In genomic region chr16:21158208-21159110, GRCh38 we compare ENCODE assay signal across 8 cellular contexts. TPM values are rescaled to one million over a fixed set of nuclear protein-coding genes. Genes with fewer than 3 reads are reported as not detected.
A peak's percentile ranks its signal among the peaks of the same experiment; 100 is the strongest.
DNase-seq lines count a peak whose midpoint lies in the region; ATAC-seq and TF ChIP-seq lines count a peak whose summit lies in the region.

TSS of gene LDAF1 (plus strand) at chr16:21158674. CDS start at chr16:21161183, 2,509 bp downstream.

- no peaks in the 10 kb centered on the region for H3K9me3 Mint-ChIP-seq in neural crest cell
- no peaks in the 10 kb centered on the region for H3K9me3 Mint-ChIP-seq in stimulated activated naive CD8-positive, alpha-beta T cell treated with anti-CD3 and anti-CD28 coated beads, Interleukin-15, amount 100 ng/mL, for 72 hours

- CTCF ChIA-PET in RWPE1 (lab: Yijun Ruan, JAX): interaction anchor here (0.6 to 3.4 kb wide), 2 partner anchors 119 to 142 kb away, joined by 3 to 32 read pairs; no protein-coding TSS in a partner anchor

- in situ Hi-C loops in Caki2 (cut with HindIII; ENCODE audit: low pct_unique_long_range_greater_than_20kb, low sequenced_read_pairs): no loop called here

- H3K4me3 Mint-ChIP-seq in neural crest cell: peak within 1 kb of the TSS; percentile 95
- H3K4me3 Mint-ChIP-seq in stimulated activated naive CD8-positive, alpha-beta T cell treated with anti-CD3 and anti-CD28 coated beads, Interleukin-15, amount 100 ng/mL, for 72 hours: peak within 1 kb of the TSS; percentile 94

- H3K27ac ChIP-seq in HUES64 (ENCODE audit: low read depth, low read length) (no peak within 1 kb of the TSS), RWPE1 (peak within 1 kb of the TSS; percentile 89)

- H3K9ac ChIP-seq in HUES64 (ENCODE audit: low read depth, low read length): peak within 1 kb of the TSS; percentile 65

- POLR2A ChIA-PET in RWPE1 (lab: Yijun Ruan, JAX; ENCODE audit: low non-redundant PET): interaction anchor here (0.9 kb wide), 1 partner anchor 142 kb away, joined by 7 read pairs; no protein-coding TSS in a partner anchor

- H3K9me3 ChIP-seq in HUES64 (ENCODE audit: insufficient read depth, low read depth, low read length): no peaks in the 10 kb centered on the region

- peaks cover 27% of the 10 kb centered on the region for H3K4me1 Mint-ChIP-seq in neural crest cell
- H3K4me1 Mint-ChIP-seq in stimulated activated naive CD8-positive, alpha-beta T cell treated with anti-CD3 and anti-CD28 coated beads, Interleukin-15, amount 100 ng/mL, for 72 hours: peaks cover 23% of the 10 kb centered on the region

- ATAC-seq in GM21390 (IDR thresholded peaks at IDR 0.05; ENCODE audit: unreplicated experiment): peak; percentile 84
- ATAC-seq in stimulated activated naive CD8-positive, alpha-beta T cell treated with anti-CD3 and anti-CD28 coated beads, Interleukin-15, amount 100 ng/mL, for 72 hours: peak; percentile 98

- H3K27me3 ChIP-seq in HUES64 (ENCODE audit: insufficient read depth, low read length): peaks cover 10% of the 10 kb centered on the region

- H3K36me3 ChIP-seq in HUES64 (ENCODE audit: insufficient read depth, low read length): peaks cover 31% of the 10 kb centered on the region

- no peak for TF ChIP-seq CTCF in RWPE1 (conservative IDR thresholded peaks at IDR 0.05; ENCODE audit: low read depth)
- no peak for TF ChIP-seq CTCF in foreskin fibroblast (IDR thresholded peaks at IDR 0.05; ENCODE audit: low read depth, low read length)
- no peak for TF ChIP-seq CTCF in neural crest cell (conservative IDR thresholded peaks at IDR 0.05)

- WGBS in HUES64: 2% methylated on average over 58 of the region's 59 CpGs

- DNase-seq in Caki2 (ENCODE audit: low read depth): peak; percentile 86
- DNase-seq in RWPE1 (ENCODE audit: low spot score): peak; percentile 81
- DNase-seq in activated effector memory CD4-positive, alpha-beta T cell treated with Interleukin-2 at 50 U/mL for 16 hours: peak; percentile 75
- DNase-seq in foreskin fibroblast: peak; percentile 76 to 93
- DNase-seq in neural crest cell (ENCODE audit: low read depth, low spot score): peak; percentile 74
- DNase-seq in stimulated activated naive CD8-positive, alpha-beta T cell treated with anti-CD3 and anti-CD28 coated beads, Interleukin-15, amount 100 ng/mL, for 72 hours: peak; percentile 76

- H3K27me3 Mint-ChIP-seq in neural crest cell (ENCODE audit: low read depth): no peaks in the 10 kb centered on the region
- no peaks in the 10 kb centered on the region for H3K27me3 Mint-ChIP-seq in stimulated activated naive CD8-positive, alpha-beta T cell treated with anti-CD3 and anti-CD28 coated beads, Interleukin-15, amount 100 ng/mL, for 72 hours

- H3K36me3 Mint-ChIP-seq in neural crest cell (ENCODE audit: low read depth): peaks cover 4% of the 10 kb centered on the region

- peak within 1 kb of the TSS; percentile 80 for H3K4me3 ChIP-seq in HUES64 (ENCODE audit: low read length)
- peak within 1 kb of the TSS; percentile 64 to 67 for H3K4me3 ChIP-seq in foreskin fibroblast (ENCODE audit: low read depth in 1 of 2, low read length in 2 of 2)

- peak within 1 kb of the TSS; percentile 88 for H3K27ac Mint-ChIP-seq in neural crest cell (ENCODE audit: unreplicated experiment)
- peak within 1 kb of the TSS; percentile 57 to 85 for H3K27ac Mint-ChIP-seq in stimulated activated naive CD8-positive, alpha-beta T cell treated with anti-CD3 and anti-CD28 coated beads, Interleukin-15, amount 100 ng/mL, for 72 hours

- peaks cover 5% of the 10 kb centered on the region; the same call in 1 of the 2 replicates for H3K4me1 ChIP-seq in HUES64 (ENCODE audit: insufficient read depth, low read length)

RNA-seq across cellular contexts. Expression of gene LDAF1, which starts in this region (rescaled TPM):
- 67.2 and 104 TPM in 2 replicates for total RNA-seq in Caki2 (2014; rRNA removed; shearing (Covaris generic); ENCODE audit: low replicate concordance)
- polyA plus RNA-seq in HUES64 (2013, experiment 1 of 2): 19.6 TPM
- polyA plus RNA-seq in HUES64 (2013, experiment 2 of 2): 21.1 TPM
- 25.4 and 26.9 TPM in 2 replicates for total RNA-seq in neural crest cell
